8 cellular contexts compared by ENCODE assay signal in the genomic region with DNA sequence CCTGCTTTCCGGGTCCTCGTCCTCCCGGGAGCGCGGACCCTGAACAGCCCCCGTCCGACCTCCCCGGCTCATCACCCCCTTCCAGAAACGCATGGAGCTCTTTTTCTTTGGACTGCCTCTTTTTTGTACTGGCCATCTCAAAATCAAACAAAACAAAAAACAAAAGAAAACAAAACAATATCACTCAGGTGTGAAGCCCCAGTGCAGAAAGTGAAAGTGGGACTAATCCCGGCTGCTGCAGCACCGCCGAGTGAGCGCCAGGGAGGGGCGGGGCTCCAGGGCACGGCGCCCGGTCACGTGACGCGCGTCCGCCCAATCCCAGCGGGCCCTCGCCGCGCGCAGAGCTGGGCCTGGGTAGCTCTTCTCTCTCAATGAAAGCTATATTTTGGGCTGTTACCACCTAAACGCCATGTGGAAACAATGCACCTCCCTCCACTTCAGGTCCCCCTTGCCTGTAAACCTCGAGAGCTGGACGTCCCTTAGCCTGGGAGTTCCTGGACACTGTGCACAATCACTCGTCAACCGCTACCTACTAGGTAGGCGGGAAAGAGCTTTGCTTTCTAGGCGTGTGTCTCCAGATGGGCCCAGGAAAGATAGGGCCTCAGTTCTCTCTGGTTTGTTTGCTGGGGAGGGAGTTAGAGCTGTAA.
DNase-seq lines count a peak whose midpoint lies in the region; ATAC-seq lines count a peak whose summit lies in the region.

No MANE protein-coding gene starts in this region.

- no peak overlapping the region for H3K27ac ChIP-seq in BLaER1

- peaks cover 74% of the 10 kb centered on the region for H3K27me3 ChIP-seq in BLaER1

- H3K4me1 Mint-ChIP-seq in effector memory CD8-positive, alpha-beta T cell (ENCODE audit: low read depth in 2 of 2), result peaks cover 17 to 22% of the 10 kb centered on the region in 2 donors

- H3K36me3 Mint-ChIP-seq in effector memory CD8-positive, alpha-beta T cell (ENCODE audit: insufficient read depth), result peaks cover 19% of the 10 kb centered on the region

- no peaks in the 10 kb centered on the region for H3K27me3 Mint-ChIP-seq in effector memory CD8-positive, alpha-beta T cell

- H3K36me3 ChIP-seq in BLaER1, result no peaks in the 10 kb centered on the region

- H3K9me3 ChIP-seq in BLaER1, result 0 out of 2 replicates have a peak, but pooled peaks cover 4% of the 10 kb centered on the region

- peaks cover 32% of the 10 kb centered on the region; the same call in 1 of the 2 replicates for H4K20me1 ChIP-seq in BLaER1

- H3K27ac Mint-ChIP-seq in effector memory CD8-positive, alpha-beta T cell, result peak overlapping the region; percentile 94 to 96

- peak; percentile 88 for DNase-seq in NCI-H748 (lab: John Stamatoyannopoulos, UW; ENCODE audit: unreplicated experiment)
- DNase-seq in activated CD8-positive, alpha-beta memory T cell treated with anti-CD3 and anti-CD28 coated beads for 1 hour (ENCODE audit: extremely low read depth in 1 of 2, low read depth in 1 of 2), result peak; percentile 60 to 80
- DNase-seq in effector memory CD8-positive, alpha-beta T cell, result peak; percentile 84 to 88 (median 86)
- DNase-seq in mesenteric fat pad (ENCODE audit: low spot score), result peak; percentile 95
- DNase-seq in stimulated activated CD8-positive, alpha-beta memory T cell treated with anti-CD3 and anti-CD28 coated beads, Interleukin-15, amount 100 ng/mL, for 1 hour (ENCODE audit: low read depth), result peak; percentile 61

- peak overlapping the region; percentile 66 for H3K9ac ChIP-seq in BLaER1

- peak overlapping the region; percentile 75 for H3K4me3 ChIP-seq in BLaER1

- peak overlapping the region; percentile 86 to 93 for H3K4me3 Mint-ChIP-seq in effector memory CD8-positive, alpha-beta T cell

- ATAC-seq in GM19324 (IDR thresholded peaks at IDR 0.05; ENCODE audit: low FRiP score, unreplicated experiment) (peak; percentile 78), HG03439 (IDR thresholded peaks at IDR 0.05; ENCODE audit: unreplicated experiment) (peak; percentile 72)
- ATAC-seq in effector memory CD8-positive, alpha-beta T cell (replicated peaks), result peak; percentile 83

- no peaks in the 10 kb centered on the region for H3K9me3 Mint-ChIP-seq in effector memory CD8-positive, alpha-beta T cell

- peaks cover 23% of the 10 kb centered on the region for H3K4me1 ChIP-seq in BLaER1

- H3K4me2 ChIP-seq in BLaER1, result peak overlapping the region; percentile 96
